In genomic region chrX:153687121-153688039, GRCh38 we compare ENCODE assay signal across 8 cellular contexts. TPM values are rescaled to one million over a fixed set of nuclear protein-coding genes. Genes with fewer than 3 reads are reported as not detected.
DNase-seq lines count a peak whose midpoint lies in the region; ATAC-seq and TF ChIP-seq lines count a peak whose summit lies in the region.

Gene SLC6A8 (plus strand): TSS chrX:153687926. CDS start chrX:153688575, 649 bp downstream.

- H3K9me3 ChIP-seq in psoas muscle = no peaks in the 10 kb centered on the region

- no peaks in the 10 kb centered on the region for H3K36me3 ChIP-seq in psoas muscle (ENCODE audit: insufficient read depth in 1 of 2, low read depth in 1 of 2)

- peak within 1 kb of the TSS; percentile 68 for H3K4me3 ChIP-seq in psoas muscle

- H3K27ac ChIP-seq in C4-2B (peak within 1 kb of the TSS; percentile 78), psoas muscle (peak within 1 kb of the TSS; percentile 85)

- DNase-seq in HEK293T (ENCODE audit: extremely low spot score) (peak; percentile 75), amniotic epithelial cell (ENCODE audit: low read depth) (peak; percentile 42), left ventricle myocardium superior (peak; percentile 84), psoas muscle (peak; percentile 76 to 88)

- no peaks in the 10 kb centered on the region for H3K4me1 ChIP-seq in psoas muscle

- H3K27me3 ChIP-seq in psoas muscle (ENCODE audit: insufficient read depth in 3 of 3, low read length in 2 of 3) = peaks cover 0 to 7% (median 0%) of the 10 kb centered on the region in 3 donors

- TF ChIP-seq CTCF in C4-2B (conservative IDR thresholded peaks at IDR 0.05) (peak; percentile 25), psoas muscle (IDR thresholded peaks at IDR 0.05) (peak; percentile 44)

- intact Hi-C loops in left ventricle myocardium superior (cut with micrococcal nuclease) (no loop called here), psoas muscle (cut with DNase I) (loop anchor here in 1 of 2 donors (2.0 kb wide), 1 partner anchor 21 kb away; no protein-coding TSS in a partner anchor)

- POLR2A ChIA-PET in HEK293T (lab: Yijun Ruan, JAX) = no interaction called here

- ATAC-seq in left ventricle myocardium superior (peak; percentile 70), psoas muscle (peak; percentile 61 to 68 (median 62)), HG03565 (IDR thresholded peaks at IDR 0.05; ENCODE audit: unreplicated experiment) (no peak), HG02870 (IDR thresholded peaks at IDR 0.05; ENCODE audit: unreplicated experiment) (no peak)

- CTCF ChIA-PET in HEK293T (lab: Yijun Ruan, JAX) = interaction anchor here (0.7 to 1.8 kb wide), 8 partner anchors 12 to 82 kb away, joined by 3 to 16 read pairs (median 4); no protein-coding TSS in a partner anchor

- 3 to 30% methylated on average over 33 to 51 of the region's 66 CpGs; no CpG with 5 or more reads in 1 of the 3 donors for WGBS in psoas muscle, 3 donors

TF ChIP-seq in HEK293T, 16 proteins besides CTCF, POLR2A, EP300 and RAD21:
- no peak for TF ChIP-seq ELF4 (IDR thresholded peaks at IDR 0.05)
- TF ChIP-seq LEF1 (IDR thresholded peaks at IDR 0.05; ENCODE audit: borderline replicate concordance) = no peak
- TF ChIP-seq SUZ12 (IDR thresholded peaks at IDR 0.05) = no peak
- no peak for TF ChIP-seq NFRKB (IDR thresholded peaks at IDR 0.05)

TF ChIP-seq in PFSK-1, 5 proteins besides CTCF, POLR2A, EP300 and RAD21:
- peak; percentile 33; the same call in 1 of the 2 replicates for TF ChIP-seq TAF1 (IDR thresholded peaks at IDR 0.05; ENCODE audit: borderline replicate concordance, insufficient read depth, low read length)
- TF ChIP-seq POLR2AphosphoS5 (IDR thresholded peaks at IDR 0.05; ENCODE audit: low read depth, low read length) = peak; percentile 38; the same call in 1 of the 2 replicates
- no peak for TF ChIP-seq SIN3A (IDR thresholded peaks at IDR 0.05; ENCODE audit: borderline replicate concordance, insufficient read depth, low read length)
- no peak for TF ChIP-seq REST (IDR thresholded peaks at IDR 0.05; ENCODE audit: insufficient read depth in 1 of 2, low read depth in 2 of 2, low read length in 2 of 2)
- no peak for TF ChIP-seq FOXP2 (optimal IDR thresholded peaks at IDR 0.05; ENCODE audit: borderline replicate concordance, extremely low read depth, extremely low read length, insufficient read depth)

RNA-seq across cellular contexts. Expression of gene SLC6A8, which starts in this region (rescaled TPM):
- polyA plus RNA-seq in PFSK-1 (2012; ENCODE audit: insufficient read length, low read depth) = 24.7 TPM
- total RNA-seq in left ventricle myocardium superior (208 TPM), psoas muscle (100 to 1,000 TPM in 2 of 4 donors, 10 to 100 TPM in 2; 82.2 to 256 (median 117) TPM)
- 100 to 1,000 TPM in 2 of 3 donors, 10 to 100 TPM in 1; 84.9 to 209 (median 104) TPM for polyA plus RNA-seq in psoas muscle

Comparison
In these comparisons a context has a peak if more than half of its experiments do, and no peak if none do; other contexts are left out.
1. ATAC-seq: peak in left ventricle myocardium superior (single experiment) and psoas muscle (4 of 4); none in HG03565 (single experiment) and HG02870 (single experiment).
2. Peak in every context shown above with its lines, with median percentiles within 50 percentile points of each other: DNase-seq.